Comparison of ENCODE assay signal across 10 cellular contexts in the genomic region with DNA sequence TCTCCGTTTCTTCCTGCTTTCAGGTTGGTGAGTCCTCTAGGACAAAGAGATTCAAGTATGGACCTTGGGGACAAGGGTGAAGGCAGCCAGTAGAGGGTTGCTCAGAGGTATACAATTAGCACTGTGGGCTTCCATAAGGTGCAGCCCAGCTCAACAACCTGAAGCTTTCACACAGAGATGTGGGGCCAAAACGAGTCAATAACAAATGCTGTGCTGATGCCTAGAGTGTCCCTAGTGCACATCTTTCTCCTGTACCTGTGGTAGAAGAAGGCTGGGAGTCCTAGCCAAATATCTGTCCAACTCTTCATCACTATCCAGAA. TPM values are rescaled to one million over a fixed set of nuclear protein-coding genes. Genes with fewer than 3 reads are reported as not detected.
"Had no signal": no experiment of that assay in that cellular context is flagged by ENCODE, and none has a peak within 500 bp of the region (broad histone marks: within the 10 kb centered on the region; RNA-seq: fewer than 3 reads in every experiment).

No MANE protein-coding gene starts in this region.

- H3K36me3 ChIP-seq: brain microvascular endothelial cell, left ventricle myocardium inferior, transverse colon had no signal

- H3K4me1 ChIP-seq: right atrium auricular region, transverse colon had no signal

- H3K27ac ChIP-seq: brain microvascular endothelial cell, left ventricle myocardium inferior, right atrium auricular region, skin epidermis, transverse colon had no signal

- H3K9me3 ChIP-seq: left ventricle myocardium inferior, right atrium auricular region, transverse colon had no signal

- DNase-seq: activated B cell treated with CpG ODN at 0.5 μM for 24 hours; effector CD8-positive, alpha-beta T cell; left ventricle myocardium inferior; natural killer cell; occipital lobe; transverse colon had no signal

- ATAC-seq: natural killer cell had no signal

- H3K27me3 ChIP-seq: brain microvascular endothelial cell, right atrium auricular region, transverse colon had no signal

- H3K4me3 ChIP-seq: left ventricle myocardium inferior, right atrium auricular region, skin epidermis, transverse colon had no signal

RNA-seq across cellular contexts. Expression of gene MLANA, which starts 20.7 kb away (rescaled TPM):
- polyA plus RNA-seq: endothelial cell of umbilical vein had no signal
